In the genomic region with DNA sequence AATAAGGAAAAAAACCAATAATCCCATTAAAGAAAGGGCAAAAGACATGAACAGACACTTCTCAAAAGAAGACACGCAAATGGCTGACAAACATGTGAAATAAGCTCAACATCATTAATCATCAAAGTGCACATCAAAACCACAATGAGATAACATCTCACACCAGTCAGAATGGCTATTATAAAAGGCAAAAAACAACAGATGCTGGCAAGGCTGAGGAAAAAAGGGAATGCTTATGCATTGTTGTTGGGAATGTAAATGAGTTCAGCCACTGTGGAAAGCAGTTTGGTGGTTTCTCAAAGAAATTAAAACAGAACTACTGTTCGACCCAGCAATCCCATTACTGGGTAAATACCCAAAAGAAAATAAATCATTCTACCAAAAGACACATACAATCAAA, we compare ENCODE assay signal across 22 cellular contexts.
"Had no signal": no experiment of that assay in that cellular context is flagged by ENCODE, and none has a peak within 500 bp of the region (broad histone marks: within the 10 kb centered on the region; RNA-seq: fewer than 3 reads in every experiment).

No MANE protein-coding gene starts in this region.

- H3K4me1 ChIP-seq: breast epithelium had no signal

- H3K4me3 Mint-ChIP-seq: activated CD4-positive, alpha-beta memory T cell treated with anti-CD3 and anti-CD28 coated beads for 36 hours; activated CD4-positive, alpha-beta T cell treated with anti-CD3 and anti-CD28 coated beads, Interleukin-2, amount 10 ng/mL, durations not matched to agents 7 days and 5 days; activated naive CD4-positive, alpha-beta T cell treated with anti-CD3 and anti-CD28 coated beads for 36 hours; activated naive CD8-positive, alpha-beta T cell; activated T-cell treated with anti-CD3 and anti-CD28 coated beads, Interleukin-2, amount 50 U/mL, for 4 hours; activated T-helper 17 cell treated with anti-CD3 and anti-CD28 coated beads, Interleukin-2, amount 50 U/mL, for 72 hours had no signal

- H3K9me3 Mint-ChIP-seq: activated CD4-positive, alpha-beta memory T cell treated with anti-CD3 and anti-CD28 coated beads for 36 hours; activated CD4-positive, alpha-beta T cell treated with anti-CD3 and anti-CD28 coated beads, Interleukin-2, amount 10 ng/mL, durations not matched to agents 7 days and 5 days; activated naive CD4-positive, alpha-beta T cell treated with anti-CD3 and anti-CD28 coated beads for 36 hours; activated T-helper 17 cell treated with anti-CD3 and anti-CD28 coated beads, Interleukin-2, amount 50 U/mL, for 72 hours had no signal

- H3K27me3 ChIP-seq: breast epithelium had no signal

- H3K36me3 Mint-ChIP-seq: activated CD4-positive, alpha-beta memory T cell treated with anti-CD3 and anti-CD28 coated beads for 36 hours; activated naive CD8-positive, alpha-beta T cell had no signal

- DNase-seq: activated CD4-positive, alpha-beta memory T cell treated with anti-CD3 and anti-CD28 coated beads for 36 hours; activated CD4-positive, alpha-beta T cell treated with anti-CD3 and anti-CD28 coated beads, Interleukin-2, amount 10 ng/mL, durations not matched to agents 7 days and 5 days; activated CD4-positive, CD25-positive, alpha-beta regulatory T cell; activated CD8-positive, alpha-beta memory T cell treated with anti-CD3 and anti-CD28 coated beads for 24 hours; activated gamma-delta T cell; activated naive CD4-positive, alpha-beta T cell treated with anti-CD3 and anti-CD28 coated beads for 36 hours; activated T-cell treated with anti-CD3 and anti-CD28 coated beads, Interleukin-2, amount 50 U/mL, for 4 hours; caudate nucleus; Karpas-422; NCI-H1048; NCI-H2029; NCI-H2107; NCI-H2171 treated with DMSO at 0.1 percent for 48 hours; NCI-H510A treated with DMSO at 0.1 percent for 48 hours; NCI-H69; NK-92 treated with Interleukin-12 subunit alpha and Interleukin-12 subunit beta, amount 100 ng/mL, for 24 hours; SHP77 treated with DMSO at 0.1 percent for 48 hours had no signal

- H3K27ac ChIP-seq: breast epithelium, VCaP had no signal

- H3K27me3 Mint-ChIP-seq: activated CD4-positive, alpha-beta T cell treated with anti-CD3 and anti-CD28 coated beads, Interleukin-2, amount 10 ng/mL, durations not matched to agents 7 days and 5 days; activated naive CD8-positive, alpha-beta T cell had no signal

- H3K4me1 Mint-ChIP-seq: activated CD4-positive, alpha-beta T cell treated with anti-CD3 and anti-CD28 coated beads, Interleukin-2, amount 10 ng/mL, durations not matched to agents 7 days and 5 days; activated T-helper 17 cell treated with anti-CD3 and anti-CD28 coated beads, Interleukin-2, amount 50 U/mL, for 72 hours had no signal

- FAIRE-seq: RCC 7860 had no signal

- ATAC-seq: activated T-cell treated with anti-CD3 and anti-CD28 coated beads, Interleukin-2, amount 50 U/mL, for 4 hours; activated T-helper 17 cell treated with anti-CD3 and anti-CD28 coated beads, Interleukin-2, amount 50 U/mL, for 72 hours had no signal

- H3K4me3 ChIP-seq: breast epithelium had no signal

- H3K27ac Mint-ChIP-seq: activated CD4-positive, alpha-beta memory T cell treated with anti-CD3 and anti-CD28 coated beads for 36 hours; activated CD4-positive, alpha-beta T cell treated with anti-CD3 and anti-CD28 coated beads, Interleukin-2, amount 10 ng/mL, durations not matched to agents 7 days and 5 days; activated naive CD4-positive, alpha-beta T cell treated with anti-CD3 and anti-CD28 coated beads for 36 hours; activated naive CD8-positive, alpha-beta T cell; activated T-helper 17 cell treated with anti-CD3 and anti-CD28 coated beads, Interleukin-2, amount 50 U/mL, for 72 hours had no signal

- H3K36me3 ChIP-seq: breast epithelium had no signal
